ENCODE assay signal across 8 cellular contexts in genomic region chr6:99348823-99349619, GRCh38. TPM values are rescaled to one million over a fixed set of nuclear protein-coding genes. Genes with fewer than 3 reads are reported as not detected.
DNase-seq lines count a peak whose midpoint lies in the region; ATAC-seq and TF ChIP-seq lines count a peak whose summit lies in the region.

No MANE protein-coding gene starts in this region.

- H3K4me1 ChIP-seq in NT2/D1 (ENCODE audit: insufficient read depth, insufficient read length) = no peaks in the 10 kb centered on the region

- H3K9ac ChIP-seq in NT2/D1 (ENCODE audit: insufficient read length, low read depth) = peak overlapping the region; percentile 90

- peaks cover 9% of the 10 kb centered on the region for H3K27me3 ChIP-seq in NT2/D1 (ENCODE audit: insufficient read depth, insufficient read length)

- DNase-seq in D341Med (ENCODE audit: low spot score) (peak; percentile 81), NT2/D1 (ENCODE audit: low read depth, low spot score) (no peak), erythroblast (lab: John Stamatoyannopoulos, UW) (peak; percentile 42 to 47), omental fat pad (ENCODE audit: low spot score) (no peak), NCI-H2029 (lab: John Stamatoyannopoulos, UW) (no peak)

- H3K4me3 ChIP-seq in NT2/D1 (ENCODE audit: insufficient read length, low read depth) = peak overlapping the region; percentile 69

- peak; percentile 8 for ATAC-seq in GM21737 (IDR thresholded peaks at IDR 0.05; ENCODE audit: unreplicated experiment)
- ATAC-seq in omental fat pad (ENCODE audit: low FRiP score) = peak; percentile 83
- ATAC-seq in HG03469 (IDR thresholded peaks at IDR 0.05; ENCODE audit: unreplicated experiment) = no peak
- ATAC-seq in HG03439 (IDR thresholded peaks at IDR 0.05; ENCODE audit: unreplicated experiment) = no peak

- TF ChIP-seq POLR2A in erythroblast (IDR thresholded peaks at IDR 0.05; ENCODE audit: low read length) = no peak

- H3K9me3 ChIP-seq in NT2/D1 (ENCODE audit: insufficient read depth, low read length) = no peaks in the 10 kb centered on the region

- TF ChIP-seq CTCF in omental fat pad (IDR thresholded peaks at IDR 0.05) = no peak

- no peaks in the 10 kb centered on the region for H3K36me3 ChIP-seq in NT2/D1 (ENCODE audit: insufficient read depth, insufficient read length, low read length)

RNA-seq across cellular contexts. Expression of gene FAXC, which starts 0.5 kb away (rescaled TPM):
- total RNA-seq in omental fat pad = 1 to 10 TPM in 1 of 4 donors, under 1 TPM in 3; 0.16 to 1.7 (median 0.56) TPM

RNA-seq across cellular contexts. Expression of gene COQ3, which starts 45.0 kb away (rescaled TPM):
- 1 to 10 TPM; 1.2 to 4.5 (median 4.0) TPM for total RNA-seq in omental fat pad

Comparison
In these comparisons a context has a peak if more than half of its experiments do, and no peak if none do; other contexts are left out.
1. DNase-seq: peak in D341Med (single experiment) and erythroblast (2 of 2); none in NT2/D1 (single experiment), omental fat pad (single experiment) and NCI-H2029 (single experiment).
2. ATAC-seq: peak in GM21737 (single experiment) and omental fat pad (single experiment); none in HG03469 (single experiment) and HG03439 (single experiment).